Comparison of ENCODE assay signal across 1 cellular context in the genomic region with DNA sequence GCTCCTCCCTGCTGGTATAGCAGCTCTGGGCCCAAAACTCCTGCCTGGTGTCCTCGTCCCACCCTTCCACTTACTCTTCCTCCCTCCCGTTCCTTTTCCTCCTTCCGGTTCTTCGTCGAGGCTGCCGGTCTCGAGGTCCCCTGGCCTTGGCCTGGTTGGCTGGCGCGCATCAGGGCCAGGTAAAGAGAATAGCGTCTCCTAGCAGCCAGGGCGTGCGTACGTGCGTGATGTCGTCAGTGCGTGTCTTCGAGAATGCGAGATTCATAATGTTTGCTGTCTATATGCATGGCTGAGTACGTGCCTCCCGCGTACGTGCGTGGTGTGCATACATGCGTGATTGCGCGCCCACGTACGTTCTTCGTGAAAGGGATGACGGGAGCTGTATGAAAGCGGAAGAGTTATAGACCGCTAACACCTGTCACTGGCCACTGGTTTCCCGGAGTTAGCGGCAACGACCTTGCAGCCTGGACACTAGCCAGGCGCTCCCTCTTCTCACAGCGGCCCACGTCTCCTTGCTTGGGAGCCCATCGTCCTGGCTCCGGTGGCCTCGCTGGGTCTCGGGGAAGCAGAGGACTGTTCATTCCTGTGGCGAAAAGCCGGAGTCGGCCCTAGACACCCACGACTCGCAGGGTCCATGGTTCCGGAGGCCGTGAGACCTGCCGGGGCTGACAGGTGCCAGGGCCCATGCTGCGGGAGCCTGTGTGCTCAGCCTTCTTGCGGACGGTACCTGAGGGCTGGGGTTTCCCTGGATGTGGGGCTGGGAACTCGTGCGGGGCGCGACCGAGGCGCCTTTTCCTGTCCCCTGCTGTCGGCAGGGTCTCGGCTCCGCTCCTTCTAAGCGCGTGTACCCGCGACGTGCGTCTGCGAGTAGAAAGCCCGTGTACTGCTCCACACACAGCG.
TF ChIP-seq lines count a peak whose summit lies in the region.

Gene EOLA1 (plus strand): TSS at position 392 of the 900 bp plus-strand sequence. CDS start 4,619 bp downstream, outside the sequence.

TF ChIP-seq in K562, 482 proteins besides CTCF, POLR2A, EP300 and RAD21 (continued from another document and continues in another):
- TF ChIP-seq, protein P1, sequence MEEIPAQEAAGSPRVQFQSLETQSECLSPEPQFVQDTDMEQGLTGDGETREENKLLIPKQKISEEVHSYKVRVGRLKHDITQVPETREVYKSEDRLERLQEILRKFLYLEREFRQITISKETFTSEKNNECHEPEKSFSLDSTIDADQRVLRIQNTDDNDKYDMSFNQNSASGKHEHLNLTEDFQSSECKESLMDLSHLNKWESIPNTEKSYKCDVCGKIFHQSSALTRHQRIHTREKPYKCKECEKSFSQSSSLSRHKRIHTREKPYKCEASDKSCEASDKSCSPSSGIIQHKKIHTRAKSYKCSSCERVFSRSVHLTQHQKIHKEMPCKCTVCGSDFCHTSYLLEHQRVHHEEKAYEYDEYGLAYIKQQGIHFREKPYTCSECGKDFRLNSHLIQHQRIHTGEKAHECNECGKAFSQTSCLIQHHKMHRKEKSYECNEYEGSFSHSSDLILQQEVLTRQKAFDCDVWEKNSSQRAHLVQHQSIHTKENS (CRISPR knock-in tag; IDR thresholded peaks at IDR 0.05) = no peak
- TF ChIP-seq HNRNPL (IDR thresholded peaks at IDR 0.05; ENCODE audit: low read depth, low read length) (no peak), ZNF354B (CRISPR knock-in tag; IDR thresholded peaks at IDR 0.05) (no peak), SMARCB1 (IDR thresholded peaks at IDR 0.05; ENCODE audit: insufficient read length, low read depth) (no peak), DMBX1 (CRISPR knock-in tag; IDR thresholded peaks at IDR 0.05; ENCODE audit: borderline replicate concordance) (no peak), CREB3L1 (IDR thresholded peaks at IDR 0.05; ENCODE audit: borderline replicate concordance, low read depth) (peak; percentile 47), CHD4 (IDR thresholded peaks at IDR 0.05; ENCODE audit: insufficient read depth, insufficient replicate concordance, low read depth, low read length, poor library complexity, severe bottlenecking) (no peak), MEIS2 (IDR thresholded peaks at IDR 0.05; ENCODE audit: partially characterized antibody) (peak; percentile 85), U2AF1 (optimal IDR thresholded peaks at IDR 0.05; ENCODE audit: low read depth, low read length) (no peak), ARNT (IDR thresholded peaks at IDR 0.05) (peak in 1 of 2 experiments; percentile 21; a peak in 1 of 4 replicates), ZNF232 (CRISPR knock-in tag; IDR thresholded peaks at IDR 0.05) (no peak), MAZ (CRISPR knock-in tag; conservative IDR thresholded peaks at IDR 0.05 in 1 of 2, IDR thresholded peaks at IDR 0.05 in 1 of 2) (0 out of 4 replicates have a peak, but pooled peaks of 1 of the 2 experiments have one; percentile 41), MAX (CRISPR knock-in tag; IDR thresholded peaks at IDR 0.05) (peak; percentile 58), DNMT1 (IDR thresholded peaks at IDR 0.05) (no peak), BRCA1 (IDR thresholded peaks at IDR 0.05) (no peak), BRCA1 (CRISPR knock-in tag; IDR thresholded peaks at IDR 0.05) (no peak), RHOXF2B (CRISPR knock-in tag; conservative IDR thresholded peaks at IDR 0.05) (no peak), PHF8 (IDR thresholded peaks at IDR 0.05; ENCODE audit: borderline replicate concordance, low read length) (peak; percentile 57; the same call in 1 of the 2 replicates), ZSCAN32 (CRISPR knock-in tag; IDR thresholded peaks at IDR 0.05) (no peak), BHLHE40 (IDR thresholded peaks at IDR 0.05; ENCODE audit: low read length) (peak; percentile 64; the same call in 1 of the 2 replicates), ZNF280A (IDR thresholded peaks at IDR 0.05; ENCODE audit: low read depth, partially characterized antibody) (no peak), ZNF445 (CRISPR knock-in tag; IDR thresholded peaks at IDR 0.05; ENCODE audit: low read depth) (no peak), GABPB1 (CRISPR knock-in tag; IDR thresholded peaks at IDR 0.05) (peak; percentile 50; the same call in 1 of the 2 replicates), ZC3H8 (IDR thresholded peaks at IDR 0.05) (no peak), ZBTB9 (CRISPR knock-in tag; IDR thresholded peaks at IDR 0.05) (no peak), IRF2 (CRISPR knock-in tag; IDR thresholded peaks at IDR 0.05) (no peak), BCLAF1 (IDR thresholded peaks at IDR 0.05; ENCODE audit: borderline replicate concordance in 1 of 2, control insufficient read depth in 1 of 2, low read depth in 2 of 2, low read length in 1 of 2) (no peak), SMC3 (conservative IDR thresholded peaks at IDR 0.05; ENCODE audit: insufficient read depth, low read depth, low read length) (no peak), POLR2G (IDR thresholded peaks at IDR 0.05; ENCODE audit: low read depth, low read length) (peak; percentile 76), TFE3 (CRISPR knock-in tag; IDR thresholded peaks at IDR 0.05) (no peak), PBX2 (CRISPR knock-in tag; IDR thresholded peaks at IDR 0.05; ENCODE audit: low read depth) (no peak), PBX2 (tag; conservative IDR thresholded peaks at IDR 0.05; ENCODE audit: low read depth) (peak; percentile 61; the same call in 1 of the 2 replicates), DIDO1 (tag; IDR thresholded peaks at IDR 0.05; ENCODE audit: low read depth) (0 out of 2 replicates have a peak, but pooled peaks have one; percentile 38), RBFOX2 (IDR thresholded peaks at IDR 0.05; ENCODE audit: low read depth, low read length) (peak; percentile 77), ZNF217 (CRISPR knock-in tag; IDR thresholded peaks at IDR 0.05) (no peak), CHCHD3 (CRISPR knock-in tag; IDR thresholded peaks at IDR 0.05) (no peak), KAT7 (CRISPR knock-in tag; IDR thresholded peaks at IDR 0.05; ENCODE audit: borderline replicate concordance) (no peak), RFX1 (IDR thresholded peaks at IDR 0.05) (peak; percentile 93), RB1 (IDR thresholded peaks at IDR 0.05; ENCODE audit: low read depth) (peak; percentile 25; the same call in 1 of the 2 replicates), THRAP3 (IDR thresholded peaks at IDR 0.05; ENCODE audit: borderline replicate concordance) (no peak), SUPT5H (IDR thresholded peaks at IDR 0.05) (peak; percentile 62)
- TF ChIP-seq, protein P2, sequence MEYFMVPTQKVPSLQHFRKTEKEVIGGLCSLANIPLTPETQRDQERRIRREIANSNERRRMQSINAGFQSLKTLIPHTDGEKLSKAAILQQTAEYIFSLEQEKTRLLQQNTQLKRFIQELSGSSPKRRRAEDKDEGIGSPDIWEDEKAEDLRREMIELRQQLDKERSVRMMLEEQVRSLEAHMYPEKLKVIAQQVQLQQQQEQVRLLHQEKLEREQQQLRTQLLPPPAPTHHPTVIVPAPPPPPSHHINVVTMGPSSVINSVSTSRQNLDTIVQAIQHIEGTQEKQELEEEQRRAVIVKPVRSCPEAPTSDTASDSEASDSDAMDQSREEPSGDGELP (CRISPR knock-in tag; IDR thresholded peaks at IDR 0.05; ENCODE audit: borderline replicate concordance) = peak; percentile 70
- TF ChIP-seq, protein P3, sequence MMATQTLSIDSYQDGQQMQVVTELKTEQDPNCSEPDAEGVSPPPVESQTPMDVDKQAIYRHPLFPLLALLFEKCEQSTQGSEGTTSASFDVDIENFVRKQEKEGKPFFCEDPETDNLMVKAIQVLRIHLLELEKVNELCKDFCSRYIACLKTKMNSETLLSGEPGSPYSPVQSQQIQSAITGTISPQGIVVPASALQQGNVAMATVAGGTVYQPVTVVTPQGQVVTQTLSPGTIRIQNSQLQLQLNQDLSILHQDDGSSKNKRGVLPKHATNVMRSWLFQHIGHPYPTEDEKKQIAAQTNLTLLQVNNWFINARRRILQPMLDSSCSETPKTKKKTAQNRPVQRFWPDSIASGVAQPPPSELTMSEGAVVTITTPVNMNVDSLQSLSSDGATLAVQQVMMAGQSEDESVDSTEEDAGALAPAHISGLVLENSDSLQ (IDR thresholded peaks at IDR 0.05) = peak; percentile 83
- TF ChIP-seq, protein P4, sequence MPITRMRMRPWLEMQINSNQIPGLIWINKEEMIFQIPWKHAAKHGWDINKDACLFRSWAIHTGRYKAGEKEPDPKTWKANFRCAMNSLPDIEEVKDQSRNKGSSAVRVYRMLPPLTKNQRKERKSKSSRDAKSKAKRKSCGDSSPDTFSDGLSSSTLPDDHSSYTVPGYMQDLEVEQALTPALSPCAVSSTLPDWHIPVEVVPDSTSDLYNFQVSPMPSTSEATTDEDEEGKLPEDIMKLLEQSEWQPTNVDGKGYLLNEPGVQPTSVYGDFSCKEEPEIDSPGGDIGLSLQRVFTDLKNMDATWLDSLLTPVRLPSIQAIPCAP (CRISPR knock-in tag; IDR thresholded peaks at IDR 0.05; ENCODE audit: borderline replicate concordance) = no peak
